In genomic region chr2:219997341-219997851, GRCh38 we compare ENCODE assay signal across 8 cellular contexts.
DNase-seq lines count a peak whose midpoint lies in the region; ATAC-seq and TF ChIP-seq lines count a peak whose summit lies in the region.

No MANE protein-coding gene starts in this region.

- 49 to 62% methylated on average over 13 of the region's 13 CpGs for WGBS in tibial nerve, 2 donors

- TF ChIP-seq EP300 in tibial nerve (IDR thresholded peaks at IDR 0.05), result no peak

- TF ChIP-seq CTCF in AG10803 (conservative IDR thresholded peaks at IDR 0.05; ENCODE audit: low read length) (peak; percentile 48), left ventricle myocardium inferior (IDR thresholded peaks at IDR 0.05; ENCODE audit: borderline replicate concordance) (peak; percentile 48), tibial nerve (IDR thresholded peaks at IDR 0.05) (peak in 3 of 5 experiments; percentile 11 to 45 (median 32))

- H3K27ac ChIP-seq in SJCRH30 (no peak overlapping the region), left ventricle myocardium inferior (replicated peaks) (no peak overlapping the region), tibial nerve (no peak overlapping the region)

- no peaks in the 10 kb centered on the region for H3K27me3 Mint-ChIP-seq in activated T-helper 1 cell treated with anti-CD3 and anti-CD28 coated beads, Interleukin-12 subunit alpha, Interleukin-12 subunit beta, Interleukin-2, Interleukin-4 antibody, amounts not matched to agents 30 ng/mL and 10 ng/mL and 1 ng/mL, durations not matched to agents 14 hours and 24 hours and 36 hours (ENCODE audit: insufficient read depth)

- H3K27ac Mint-ChIP-seq in activated T-helper 1 cell treated with anti-CD3 and anti-CD28 coated beads, Interleukin-12 subunit alpha, Interleukin-12 subunit beta, Interleukin-2, Interleukin-4 antibody, amounts not matched to agents 30 ng/mL and 10 ng/mL and 1 ng/mL, durations not matched to agents 14 hours and 24 hours and 36 hours, result no peak overlapping the region

- ATAC-seq in HG03457 (IDR thresholded peaks at IDR 0.05; ENCODE audit: unreplicated experiment), result no peak

- H3K9me3 Mint-ChIP-seq in activated T-helper 1 cell treated with anti-CD3 and anti-CD28 coated beads, Interleukin-12 subunit alpha, Interleukin-12 subunit beta, Interleukin-2, Interleukin-4 antibody, amounts not matched to agents 30 ng/mL and 10 ng/mL and 1 ng/mL, durations not matched to agents 14 hours and 24 hours and 36 hours, result no peaks in the 10 kb centered on the region

- H3K9me3 ChIP-seq in SJCRH30 (replicated peaks) (no peaks in the 10 kb centered on the region), left ventricle myocardium inferior (replicated peaks) (no peaks in the 10 kb centered on the region), tibial nerve (no peaks in the 10 kb centered on the region)

- H3K4me3 ChIP-seq in AG10803 (ENCODE audit: low read length) (no peak overlapping the region), SJCRH30 (no peak overlapping the region), left ventricle myocardium inferior (no peak overlapping the region), tibial nerve (no peak overlapping the region)

- H3K4me1 ChIP-seq in SJCRH30 (no peaks in the 10 kb centered on the region), left ventricle myocardium inferior (no peaks in the 10 kb centered on the region), tibial nerve (no peaks in the 10 kb centered on the region)

- intact Hi-C loops in left ventricle myocardium inferior (cut with micrococcal nuclease), result no loop called here
- intact Hi-C loops in activated T-helper 1 cell treated with anti-CD3 and anti-CD28 coated beads, Interleukin-12 subunit alpha, Interleukin-12 subunit beta, Interleukin-2, Interleukin-4 antibody, amounts not matched to agents 30 ng/mL and 10 ng/mL and 1 ng/mL, durations not matched to agents 14 hours and 24 hours and 36 hours (cut with micrococcal nuclease), result no loop called here

- H3K36me3 Mint-ChIP-seq in activated T-helper 1 cell treated with anti-CD3 and anti-CD28 coated beads, Interleukin-12 subunit alpha, Interleukin-12 subunit beta, Interleukin-2, Interleukin-4 antibody, amounts not matched to agents 30 ng/mL and 10 ng/mL and 1 ng/mL, durations not matched to agents 14 hours and 24 hours and 36 hours (ENCODE audit: low read depth), result no peaks in the 10 kb centered on the region

- no peak overlapping the region for H3K4me3 Mint-ChIP-seq in activated T-helper 1 cell treated with anti-CD3 and anti-CD28 coated beads, Interleukin-12 subunit alpha, Interleukin-12 subunit beta, Interleukin-2, Interleukin-4 antibody, amounts not matched to agents 30 ng/mL and 10 ng/mL and 1 ng/mL, durations not matched to agents 14 hours and 24 hours and 36 hours

- no peaks in the 10 kb centered on the region for H3K36me3 ChIP-seq in SJCRH30
- H3K36me3 ChIP-seq in left ventricle myocardium inferior, result no peaks in the 10 kb centered on the region
- no peaks in the 10 kb centered on the region for H3K36me3 ChIP-seq in tibial nerve

- H3K27me3 ChIP-seq in SJCRH30 (no peaks in the 10 kb centered on the region), left ventricle myocardium inferior (ENCODE audit: low read depth) (no peaks in the 10 kb centered on the region), tibial nerve (no peaks in the 10 kb centered on the region)

- DNase-seq in AG10803 (ENCODE audit: low read depth) (peak; percentile 23), H4 (ENCODE audit: low spot score) (peak; percentile 21), SJCRH30 (peak; percentile 41 to 54), left ventricle myocardium inferior (peak; percentile 31), tibial nerve (ENCODE audit: low spot score in 2 of 2) (peak; percentile 16 to 41)
- no peak for DNase-seq in activated CD4-positive, CD25-positive, alpha-beta regulatory T cell (lab: John Stamatoyannopoulos, UW)
- DNase-seq in activated T-helper 1 cell treated with anti-CD3 and anti-CD28 coated beads, Interleukin-12 subunit alpha, Interleukin-12 subunit beta, Interleukin-2, Interleukin-4 antibody, amounts not matched to agents 30 ng/mL and 10 ng/mL and 1 ng/mL, durations not matched to agents 14 hours and 24 hours and 36 hours (ENCODE audit: low spot score), result no peak

- no peaks in the 10 kb centered on the region for H3K4me1 Mint-ChIP-seq in activated T-helper 1 cell treated with anti-CD3 and anti-CD28 coated beads, Interleukin-12 subunit alpha, Interleukin-12 subunit beta, Interleukin-2, Interleukin-4 antibody, amounts not matched to agents 30 ng/mL and 10 ng/mL and 1 ng/mL, durations not matched to agents 14 hours and 24 hours and 36 hours (ENCODE audit: low read depth)

- TF ChIP-seq POLR2A in tibial nerve (IDR thresholded peaks at IDR 0.05), result no peak

Comparison
In these comparisons a context has a peak if more than half of its experiments do, and no peak if none do; other contexts are left out.
1. DNase-seq: peak in AG10803 (single experiment), H4 (single experiment), SJCRH30 (2 of 2), left ventricle myocardium inferior (single experiment) and tibial nerve (2 of 2); none in activated CD4-positive, CD25-positive, alpha-beta regulatory T cell (0 of 4) and activated T-helper 1 cell treated with anti-CD3 and anti-CD28 coated beads, Interleukin-12 subunit alpha, Interleukin-12 subunit beta, Interleukin-2, Interleukin-4 antibody, amounts not matched to agents 30 ng/mL and 10 ng/mL and 1 ng/mL, durations not matched to agents 14 hours and 24 hours and 36 hours (single experiment).
2. Peak in every context shown above with its lines, with median percentiles within 50 percentile points of each other: CTCF ChIP-seq.